10 cellular contexts compared by ENCODE assay signal in the genomic region with DNA sequence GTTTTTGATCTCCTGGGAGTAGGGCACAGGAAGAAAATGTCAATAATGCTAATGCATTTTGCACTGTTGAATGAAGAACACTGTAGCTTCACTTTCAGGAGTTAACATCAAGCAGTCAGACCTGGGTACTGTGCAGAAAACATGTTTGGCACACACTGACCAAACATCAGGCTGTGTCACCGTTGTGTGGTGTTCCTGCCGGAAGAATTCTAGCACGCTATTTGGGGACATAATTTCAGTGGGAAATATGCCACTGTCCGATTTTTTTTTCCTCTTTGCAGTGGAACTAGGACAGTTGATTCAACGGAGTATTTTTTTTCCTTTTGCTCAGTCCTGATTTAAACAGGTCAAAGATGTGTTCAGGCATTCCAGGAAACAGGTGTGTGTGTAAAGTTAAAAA. TPM values are rescaled to one million over a fixed set of nuclear protein-coding genes. Genes with fewer than 3 reads are reported as not detected.
"Had no signal": no experiment of that assay in that cellular context is flagged by ENCODE, and none has a peak within 500 bp of the region (broad histone marks: within the 10 kb centered on the region; RNA-seq: fewer than 3 reads in every experiment).

No MANE protein-coding gene starts in this region.

- FAIRE-seq: HepG2 had no signal

- H3K27ac ChIP-seq: GM23248, HL-60 had no signal

- H3K36me3 ChIP-seq: HAP-1 had no signal

- H3K9ac ChIP-seq: GM23248 had no signal

- DNase-seq: GM23248, GOT3, H7, HFFc6, KBM-7 had no signal

- H3K9me3 ChIP-seq: HAP-1 had no signal

- H2AFZ ChIP-seq: GM23248 had no signal

- H3K4me1 ChIP-seq: HAP-1 had no signal

- ATAC-seq: HCT116, HepG2 had no signal

- H3K4me3 ChIP-seq: GM23248, HAP-1 had no signal

RNA-seq across cellular contexts. Expression of a gene that starts 24.4 kb away (rescaled TPM):
- total RNA-seq: GM23248, HepG2, HFFc6, HT1080 had no signal
